In genomic region chr1:38208720-38209632, GRCh38 we compare ENCODE assay signal across 19 cellular contexts.
A peak's percentile ranks its signal among the peaks of the same experiment; 100 is the strongest.
DNase-seq lines count a peak whose midpoint lies in the region; ATAC-seq, FAIRE-seq and TF ChIP-seq lines count a peak whose summit lies in the region.
"Had no signal": no experiment of that assay in that cellular context is flagged by ENCODE, and none has a peak within 500 bp of the region (broad histone marks: within the 10 kb centered on the region; RNA-seq: fewer than 3 reads in every experiment).

No MANE protein-coding gene starts in this region.

- no peaks in the 10 kb centered on the region for H3K36me3 ChIP-seq in gastroesophageal sphincter

- peak; percentile 39 for FAIRE-seq in GM18507 (lab: Jason Lieb, UNC)
- FAIRE-seq: TTC549 had no signal

- 50 to 95% methylated on average over 1 to 4 of the region's 9 CpGs for WGBS in gastroesophageal sphincter (ENCODE audit: low coverage in 1 of 2), 2 donors

- no peak for TF ChIP-seq EP300 in gastroesophageal sphincter (IDR thresholded peaks at IDR 0.05)

- ATAC-seq in HG03354 (IDR thresholded peaks at IDR 0.05; ENCODE audit: poor library complexity, severe bottlenecking, unreplicated experiment) = no peak
- ATAC-seq in gastroesophageal sphincter = no peak
- ATAC-seq: activated CD4-positive, alpha-beta T cell treated with anti-CD3 and anti-CD28 coated beads for 36 hours; body of pancreas; HCT116; naive thymus-derived CD4-positive, alpha-beta T cell had no signal

- H3K9me3 ChIP-seq in gastroesophageal sphincter = no peaks in the 10 kb centered on the region
- H3K9me3 ChIP-seq: body of pancreas, Caco-2 had no signal

- H3K27ac ChIP-seq in gastroesophageal sphincter = no peak overlapping the region
- H3K27ac ChIP-seq: 22Rv1, body of pancreas had no signal

- H3K4me3 ChIP-seq in gastroesophageal sphincter = no peak overlapping the region
- H3K4me3 ChIP-seq: body of pancreas had no signal

- TF ChIP-seq CTCF in gastroesophageal sphincter (IDR thresholded peaks at IDR 0.05) = no peak

- peaks cover 26% of the 10 kb centered on the region for H3K27me3 ChIP-seq in gastroesophageal sphincter
- H3K27me3 ChIP-seq: body of pancreas had no signal

- TF ChIP-seq POLR2A in gastroesophageal sphincter (IDR thresholded peaks at IDR 0.05) = no peak

- DNase-seq in DMS53 (lab: John Stamatoyannopoulos, UW) (peak; percentile 3), DMS53 treated with DMSO at 0.1 percent for 48 hours (lab: John Stamatoyannopoulos, UW; ENCODE audit: unreplicated experiment) (no peak), GM18507 (ENCODE audit: extremely low spot score, insufficient read length, low read depth) (peak; percentile 14), NCI-H82 (lab: John Stamatoyannopoulos, UW) (peak; percentile 86), left kidney (ENCODE audit: low read depth, low spot score) (peak; percentile 49), GM19238 (ENCODE audit: insufficient read length, low spot score) (no peak)
- DNase-seq: activated CD4-positive, alpha-beta T cell treated with anti-CD3 and anti-CD28 coated beads for 36 hours; Caco-2; mesenchymal stem cell; naive thymus-derived CD4-positive, alpha-beta T cell; NCI-H1417 treated with DMSO at 0.1 percent for 48 hours; stimulated activated CD8-positive, alpha-beta memory T cell treated with anti-CD3 and anti-CD28 coated beads, Interleukin-4, amount 100 ng/mL, for 48 hours; substantia nigra had no signal

- no peaks in the 10 kb centered on the region for H3K4me1 ChIP-seq in gastroesophageal sphincter
- H3K4me1 ChIP-seq: body of pancreas, Caco-2 had no signal

Comparison
In these comparisons a context has a peak if more than half of its experiments do, and no peak if none do; other contexts are left out.
1. DNase-seq: peak in DMS53 (single experiment), GM18507 (single experiment), NCI-H82 (single experiment) and left kidney (single experiment); none in DMS53 treated with DMSO at 0.1 percent for 48 hours (single experiment) and GM19238 (single experiment).